1 cellular context compared by ENCODE assay signal in genomic region chr6:25863360-25863759, GRCh38.
TF ChIP-seq lines count a peak whose summit lies in the region.

No MANE protein-coding gene starts in this region.

TF ChIP-seq in HepG2, 621 proteins besides CTCF, POLR2A, EP300 and RAD21 (continued from another document and continues in another):
- TF ChIP-seq NCOR1 (IDR thresholded peaks at IDR 0.05; ENCODE audit: borderline replicate concordance, low read length) (no peak; the same call in 1 of the 2 replicates), KIAA2018 (CRISPR knock-in tag; IDR thresholded peaks at IDR 0.05; ENCODE audit: borderline replicate concordance) (no peak), HDAC6 (IDR thresholded peaks at IDR 0.05; ENCODE audit: low read depth, low read length) (no peak), ATF2 (CRISPR knock-in tag; IDR thresholded peaks at IDR 0.05) (no peak), ZNF530 (CRISPR knock-in tag; IDR thresholded peaks at IDR 0.05; ENCODE audit: low read depth) (no peak), FOXP4 (CRISPR knock-in tag; IDR thresholded peaks at IDR 0.05) (peak; percentile 50; the same call in 1 of the 2 replicates), ZNF709 (CRISPR knock-in tag; IDR thresholded peaks at IDR 0.05) (no peak), DPF2 (CRISPR knock-in tag; IDR thresholded peaks at IDR 0.05; ENCODE audit: borderline replicate concordance, low read depth) (0 out of 2 replicates have a peak, but pooled peaks have one; percentile 26), ZNF776 (CRISPR knock-in tag; IDR thresholded peaks at IDR 0.05) (no peak), NR2F1 (CRISPR knock-in tag; IDR thresholded peaks at IDR 0.05) (no peak), NR2C2 (CRISPR knock-in tag; IDR thresholded peaks at IDR 0.05; ENCODE audit: borderline replicate concordance) (no peak), GABPA (IDR thresholded peaks at IDR 0.05; ENCODE audit: low read depth, low read length) (no peak), GABPA (CRISPR knock-in tag; IDR thresholded peaks at IDR 0.05; ENCODE audit: low read depth) (no peak), ZNF503 (CRISPR knock-in tag; IDR thresholded peaks at IDR 0.05) (0 out of 2 replicates have a peak, but pooled peaks have one; percentile 42), HOXD1 (CRISPR knock-in tag; IDR thresholded peaks at IDR 0.05) (no peak), KLF6 (CRISPR knock-in tag; IDR thresholded peaks at IDR 0.05) (no peak), ZNF207 (IDR thresholded peaks at IDR 0.05; ENCODE audit: borderline replicate concordance) (no peak), ZNF878 (CRISPR knock-in tag; IDR thresholded peaks at IDR 0.05) (no peak), PAXIP1 (CRISPR knock-in tag; conservative IDR thresholded peaks at IDR 0.05) (peak; percentile 86), THAP9 (CRISPR knock-in tag; IDR thresholded peaks at IDR 0.05; ENCODE audit: borderline replicate concordance) (no peak), ZNF317 (CRISPR knock-in tag; IDR thresholded peaks at IDR 0.05) (no peak), CREM (IDR thresholded peaks at IDR 0.05) (peak; percentile 53; the same call in 1 of the 2 replicates), CREM (CRISPR knock-in tag; IDR thresholded peaks at IDR 0.05) (no peak), ZNF30 (CRISPR knock-in tag; IDR thresholded peaks at IDR 0.05) (no peak), FOXP1 (IDR thresholded peaks at IDR 0.05) (no peak), FOXP1 (CRISPR knock-in tag; IDR thresholded peaks at IDR 0.05) (peak; percentile 52; the same call in 1 of the 2 replicates), POLR2AphosphoS2 (IDR thresholded peaks at IDR 0.05; ENCODE audit: low read depth, low read length) (no peak), KDM5A (IDR thresholded peaks at IDR 0.05; ENCODE audit: borderline replicate concordance, low read length) (no peak), PITX1 (CRISPR knock-in tag; IDR thresholded peaks at IDR 0.05) (no peak), NRL (CRISPR knock-in tag; IDR thresholded peaks at IDR 0.05; ENCODE audit: borderline replicate concordance) (no peak), RORA (CRISPR knock-in tag; IDR thresholded peaks at IDR 0.05) (no peak), ZMYM4 (CRISPR knock-in tag; IDR thresholded peaks at IDR 0.05) (peak; percentile 63), FOXA3 (CRISPR knock-in tag; IDR thresholded peaks at IDR 0.05) (peak; percentile 73), ZBTB44 (CRISPR knock-in tag; IDR thresholded peaks at IDR 0.05) (no peak), MTF1 (CRISPR knock-in tag; IDR thresholded peaks at IDR 0.05) (no peak), NCOA5 (CRISPR knock-in tag; IDR thresholded peaks at IDR 0.05) (no peak), ZC3H4 (CRISPR knock-in tag; IDR thresholded peaks at IDR 0.05; ENCODE audit: borderline replicate concordance) (no peak), FOXC1 (CRISPR knock-in tag; IDR thresholded peaks at IDR 0.05; ENCODE audit: borderline replicate concordance) (no peak), ZNF614 (CRISPR knock-in tag; IDR thresholded peaks at IDR 0.05; ENCODE audit: borderline replicate concordance) (no peak), E2F1 (CRISPR knock-in tag; IDR thresholded peaks at IDR 0.05) (no peak)
